12 cellular contexts compared by ENCODE assay signal in the genomic region with DNA sequence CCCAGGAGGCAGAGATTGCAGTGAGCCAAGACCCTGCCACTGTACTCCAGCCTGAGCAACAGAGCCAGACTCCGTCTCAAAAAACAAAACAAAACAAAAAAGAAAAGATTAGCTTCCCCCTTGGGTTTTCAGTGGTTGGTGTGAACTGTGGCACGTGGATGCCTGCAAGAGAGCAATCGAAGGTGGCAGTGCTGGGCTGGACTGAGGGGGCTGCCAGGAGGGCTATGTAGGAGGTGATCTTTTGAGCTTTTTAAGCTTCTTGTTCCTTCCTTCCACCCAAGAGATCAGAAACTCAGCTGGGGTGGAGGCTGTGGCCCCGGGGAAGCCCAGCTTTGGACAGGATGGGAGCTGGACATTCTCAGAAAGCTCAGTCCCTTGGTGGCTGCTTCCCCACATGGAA. TPM values are rescaled to one million over a fixed set of nuclear protein-coding genes. Genes with fewer than 3 reads are reported as not detected.
DNase-seq lines count a peak whose midpoint lies in the region; ATAC-seq lines count a peak whose summit lies in the region.
"Had no signal": no experiment of that assay in that cellular context is flagged by ENCODE, and none has a peak within 500 bp of the region (broad histone marks: within the 10 kb centered on the region; RNA-seq: fewer than 3 reads in every experiment).

No MANE protein-coding gene starts in this region.

- DNase-seq in GM23248 (no peak), left ventricle myocardium superior (peak; percentile 40), SHP77 (lab: John Stamatoyannopoulos, UW) (no peak)
- no peak for DNase-seq in activated T-helper 2 cell treated with anti-CD3 and anti-CD28 coated beads, Interferon-gamma antibody, Interleukin-2, Interleukin-4, amounts not matched to agents 10 μg/mL and 5 μg/mL and 100 μg/mL, durations not matched to agents 14 hours and 24 hours and 36 hours (ENCODE audit: low spot score)
- no peak for DNase-seq in stimulated activated effector memory CD8-positive, alpha-beta T cell treated with anti-CD3 and anti-CD28 coated beads, Interleukin-12 subunit alpha, Interleukin-12 subunit beta, amount 100 ng/mL, for 72 hours (ENCODE audit: low spot score in 2 of 2)
- no peak for DNase-seq in stimulated activated CD4-positive, alpha-beta T cell treated with anti-CD3 and anti-CD28 coated beads, Interleukin-12 subunit alpha, Interleukin-12 subunit beta, amount 100 ng/mL, for 4 hours
- DNase-seq: dermis blood vessel endothelial cell, NCI-H2107, retina, SHP77 treated with DMSO at 0.1 percent for 48 hours had no signal

- H3K27ac ChIP-seq in GM23248, result peak overlapping the region; percentile 96; the same call in 1 of the 2 replicates

- H3K36me3 Mint-ChIP-seq in activated T-helper 2 cell treated with anti-CD3 and anti-CD28 coated beads, Interferon-gamma antibody, Interleukin-2, Interleukin-4, amounts not matched to agents 10 μg/mL and 5 μg/mL and 100 μg/mL, durations not matched to agents 14 hours and 24 hours and 36 hours (ENCODE audit: low read depth), result peaks cover 5% of the 10 kb centered on the region
- H3K36me3 Mint-ChIP-seq in stimulated activated effector memory CD8-positive, alpha-beta T cell treated with anti-CD3 and anti-CD28 coated beads, Interleukin-12 subunit alpha, Interleukin-12 subunit beta, amount 100 ng/mL, for 72 hours, result peaks cover 28% of the 10 kb centered on the region

- no peaks in the 10 kb centered on the region for H3K27me3 Mint-ChIP-seq in activated T-helper 2 cell treated with anti-CD3 and anti-CD28 coated beads, Interferon-gamma antibody, Interleukin-2, Interleukin-4, amounts not matched to agents 10 μg/mL and 5 μg/mL and 100 μg/mL, durations not matched to agents 14 hours and 24 hours and 36 hours (ENCODE audit: low read depth)

- in situ Hi-C loops in GM23248 (cut with MboI), result no loop called here

- WGBS in GM23248 (ENCODE audit: low coverage in 1 of 2, low lambda C conversion rate in 2 of 2, missing lambda C conversion rate in 2 of 2), 2 experiments, result 58 to 59% methylated on average over 3 to 4 of the region's 4 CpGs

- H3K4me3 Mint-ChIP-seq in activated T-helper 2 cell treated with anti-CD3 and anti-CD28 coated beads, Interferon-gamma antibody, Interleukin-2, Interleukin-4, amounts not matched to agents 10 μg/mL and 5 μg/mL and 100 μg/mL, durations not matched to agents 14 hours and 24 hours and 36 hours (ENCODE audit: low read depth), result no peak overlapping the region
- no peak overlapping the region for H3K4me3 Mint-ChIP-seq in stimulated activated effector memory CD8-positive, alpha-beta T cell treated with anti-CD3 and anti-CD28 coated beads, Interleukin-12 subunit alpha, Interleukin-12 subunit beta, amount 100 ng/mL, for 72 hours

- ATAC-seq in left ventricle myocardium superior, result peak; percentile 1
- ATAC-seq in stimulated activated effector memory CD8-positive, alpha-beta T cell treated with anti-CD3 and anti-CD28 coated beads, Interleukin-12 subunit alpha, Interleukin-12 subunit beta, amount 100 ng/mL, for 72 hours, result no peak
- ATAC-seq in GM19467 (IDR thresholded peaks at IDR 0.05; ENCODE audit: unreplicated experiment), result no peak
- no peak for ATAC-seq in HG02571 (IDR thresholded peaks at IDR 0.05; ENCODE audit: unreplicated experiment)

- H3K9ac ChIP-seq in GM23248, result peak overlapping the region; percentile 90; the same call in 1 of the 2 replicates

- H3K36me3 ChIP-seq in GM23248 (ENCODE audit: low read depth), result no peaks in the 10 kb centered on the region

- no peak overlapping the region for H2AFZ ChIP-seq in GM23248

- H3K4me1 Mint-ChIP-seq in activated T-helper 2 cell treated with anti-CD3 and anti-CD28 coated beads, Interferon-gamma antibody, Interleukin-2, Interleukin-4, amounts not matched to agents 10 μg/mL and 5 μg/mL and 100 μg/mL, durations not matched to agents 14 hours and 24 hours and 36 hours (ENCODE audit: low read depth), result peaks cover 55% of the 10 kb centered on the region
- peaks cover 54% of the 10 kb centered on the region for H3K4me1 Mint-ChIP-seq in stimulated activated effector memory CD8-positive, alpha-beta T cell treated with anti-CD3 and anti-CD28 coated beads, Interleukin-12 subunit alpha, Interleukin-12 subunit beta, amount 100 ng/mL, for 72 hours

- H3K4me2 ChIP-seq in GM23248 (ENCODE audit: unreplicated experiment), result no peak overlapping the region

- no peaks in the 10 kb centered on the region for H3K9me3 Mint-ChIP-seq in activated T-helper 2 cell treated with anti-CD3 and anti-CD28 coated beads, Interferon-gamma antibody, Interleukin-2, Interleukin-4, amounts not matched to agents 10 μg/mL and 5 μg/mL and 100 μg/mL, durations not matched to agents 14 hours and 24 hours and 36 hours
- H3K9me3 Mint-ChIP-seq in stimulated activated effector memory CD8-positive, alpha-beta T cell treated with anti-CD3 and anti-CD28 coated beads, Interleukin-12 subunit alpha, Interleukin-12 subunit beta, amount 100 ng/mL, for 72 hours, result no peaks in the 10 kb centered on the region

- no peaks in the 10 kb centered on the region for H3K27me3 ChIP-seq in GM23248 (replicated peaks; ENCODE audit: insufficient read depth)

- 0 out of 2 replicates have a peak, but pooled peaks cover 9% of the 10 kb centered on the region for H3F3A ChIP-seq in GM23248 (ENCODE audit: insufficient read depth)

- no peaks in the 10 kb centered on the region for H3K79me2 ChIP-seq in GM23248 (ENCODE audit: insufficient read depth)

- intact Hi-C loops in activated T-helper 2 cell treated with anti-CD3 and anti-CD28 coated beads, Interferon-gamma antibody, Interleukin-2, Interleukin-4, amounts not matched to agents 10 μg/mL and 5 μg/mL and 100 μg/mL, durations not matched to agents 14 hours and 24 hours and 36 hours (cut with micrococcal nuclease), result loop anchor here (2.0 kb wide), 1 partner anchor 149 kb away; no protein-coding TSS in a partner anchor
- intact Hi-C loops in left ventricle myocardium superior (cut with micrococcal nuclease), result no loop called here

- peak overlapping the region; percentile 76 for H3K27ac Mint-ChIP-seq in activated T-helper 2 cell treated with anti-CD3 and anti-CD28 coated beads, Interferon-gamma antibody, Interleukin-2, Interleukin-4, amounts not matched to agents 10 μg/mL and 5 μg/mL and 100 μg/mL, durations not matched to agents 14 hours and 24 hours and 36 hours
- H3K27ac Mint-ChIP-seq in stimulated activated effector memory CD8-positive, alpha-beta T cell treated with anti-CD3 and anti-CD28 coated beads, Interleukin-12 subunit alpha, Interleukin-12 subunit beta, amount 100 ng/mL, for 72 hours, result peak overlapping the region; percentile 97

- no peak overlapping the region for H3K4me3 ChIP-seq in GM23248

- no peaks in the 10 kb centered on the region for H4K20me1 ChIP-seq in GM23248 (ENCODE audit: insufficient read depth)

- peaks cover 35% of the 10 kb centered on the region for H3K4me1 ChIP-seq in GM23248 (ENCODE audit: insufficient read depth)

- H3K9me3 ChIP-seq in GM23248 (ENCODE audit: low read depth), result no peaks in the 10 kb centered on the region

- H3K9me2 ChIP-seq in GM23248 (ENCODE audit: insufficient read depth), result no peaks in the 10 kb centered on the region

RNA-seq across cellular contexts. Expression of gene PRPS1, which starts 49.6 kb away (rescaled TPM):
- 76.7 and 96.9 TPM in 2 replicates for total RNA-seq in GM23248 (2014; rRNA removed; shearing (Covaris generic))
- polyA plus RNA-seq in GM23248 (2016; fragmentation: Nextera tagmentation; extraction: Ambion mirVana), result 87.7 and 92.1 TPM in 2 replicates
- total RNA-seq in activated T-helper 2 cell treated with anti-CD3 and anti-CD28 coated beads, Interferon-gamma antibody, Interleukin-2, Interleukin-4, amounts not matched to agents 10 μg/mL and 5 μg/mL and 100 μg/mL, durations not matched to agents 14 hours and 24 hours and 36 hours, result 94.4 and 94.5 TPM in 2 replicates
- 27.4 TPM for total RNA-seq in left ventricle myocardium superior
